In the genomic region with DNA sequence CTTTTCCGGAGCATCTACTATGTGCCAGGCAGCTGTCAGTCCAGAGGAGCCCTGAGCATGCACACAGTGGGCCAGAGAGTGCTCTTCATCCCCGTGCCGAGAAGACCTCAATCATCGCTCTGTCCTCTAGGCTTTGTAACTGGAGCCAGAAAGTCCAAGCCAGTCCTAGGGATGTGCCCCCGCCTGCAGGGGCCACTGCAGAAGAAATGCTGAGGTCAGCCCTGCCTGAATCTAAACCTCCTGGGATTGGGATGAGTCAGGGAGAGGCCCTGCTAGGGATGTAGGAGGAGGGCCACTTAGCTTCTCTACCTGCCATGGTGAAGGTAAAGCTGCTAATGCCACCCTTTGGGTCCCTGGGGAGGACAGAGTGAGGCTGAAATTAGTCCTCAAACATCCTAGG, we compare ENCODE assay signal across 21 cellular contexts.
"Had no signal": no experiment of that assay in that cellular context is flagged by ENCODE, and none has a peak within 500 bp of the region (broad histone marks: within the 10 kb centered on the region; RNA-seq: fewer than 3 reads in every experiment).

No MANE protein-coding gene starts in this region.

- H3K4me3 ChIP-seq: breast epithelium, colonic mucosa, heart right ventricle, left lung, transverse colon, vagina had no signal

- H3K4me1 ChIP-seq: breast epithelium, colonic mucosa, heart right ventricle, left lung, transverse colon, vagina had no signal

- DNase-seq: activated CD4-positive, alpha-beta T cell treated with anti-CD3 and anti-CD28 coated beads, Interleukin-2, amount 50 U/mL, for 4 hours; activated naive CD4-positive, alpha-beta T cell treated with anti-CD3 and anti-CD28 coated beads for 36 hours; activated naive CD8-positive, alpha-beta T cell treated with anti-CD3 and anti-CD28 coated beads, Interleukin-2, amount 10 ng/mL, durations not matched to agents 7 days and 5 days; activated T-cell treated with anti-CD3 and anti-CD28 coated beads, Interleukin-2, amount 50 U/mL, for 48 hours; amniotic stem cell; colonic mucosa; heart right ventricle; kidney glomerular epithelial cell; left lung; midbrain; nucleus accumbens; stimulated activated CD4-positive, alpha-beta T cell treated with anti-CD3 and anti-CD28 coated beads, Interleukin-2, amount 100 ng/mL, for 48 hours; stimulated activated CD8-positive, alpha-beta memory T cell treated with anti-CD3 and anti-CD28 coated beads, Interleukin-4, amount 100 ng/mL, for 48 hours; stimulated activated naive B cell treated with anti-CD40 and anti-IgM and Interleukin-4, amounts not matched to agents 10 μg/mL and 1 μg/mL and 100 μg/mL, for 72 hours; T-helper 1 cell; transverse colon had no signal

- H3K36me3 Mint-ChIP-seq: activated naive CD8-positive, alpha-beta T cell treated with anti-CD3 and anti-CD28 coated beads, Interleukin-2, amount 10 ng/mL, durations not matched to agents 7 days and 5 days; stimulated activated naive B cell treated with anti-CD40 and anti-IgM and Interleukin-4, amounts not matched to agents 10 μg/mL and 1 μg/mL and 100 μg/mL, for 72 hours had no signal

- H3K27ac Mint-ChIP-seq: activated naive CD4-positive, alpha-beta T cell treated with anti-CD3 and anti-CD28 coated beads for 36 hours; activated naive CD8-positive, alpha-beta T cell treated with anti-CD3 and anti-CD28 coated beads, Interleukin-2, amount 10 ng/mL, durations not matched to agents 7 days and 5 days; nephron; progenitor cell of endocrine pancreas; stimulated activated naive B cell treated with anti-CD40 and anti-IgM and Interleukin-4, amounts not matched to agents 10 μg/mL and 1 μg/mL and 100 μg/mL, for 72 hours had no signal

- H3K9me3 ChIP-seq: breast epithelium, colonic mucosa, heart right ventricle, left lung, transverse colon, vagina had no signal

- H3K4me1 Mint-ChIP-seq: activated naive CD8-positive, alpha-beta T cell treated with anti-CD3 and anti-CD28 coated beads, Interleukin-2, amount 10 ng/mL, durations not matched to agents 7 days and 5 days; stimulated activated naive B cell treated with anti-CD40 and anti-IgM and Interleukin-4, amounts not matched to agents 10 μg/mL and 1 μg/mL and 100 μg/mL, for 72 hours had no signal

- ATAC-seq: heart right ventricle; left lung; stimulated activated naive B cell treated with anti-CD40 and anti-IgM and Interleukin-4, amounts not matched to agents 10 μg/mL and 1 μg/mL and 100 μg/mL, for 72 hours had no signal

- H3K27ac ChIP-seq: breast epithelium, colonic mucosa, epithelial cell of prostate, heart right ventricle, left lung, transverse colon, vagina had no signal

- H3K4me3 Mint-ChIP-seq: activated naive CD4-positive, alpha-beta T cell treated with anti-CD3 and anti-CD28 coated beads for 36 hours; activated naive CD8-positive, alpha-beta T cell treated with anti-CD3 and anti-CD28 coated beads, Interleukin-2, amount 10 ng/mL, durations not matched to agents 7 days and 5 days; nephron; stimulated activated naive B cell treated with anti-CD40 and anti-IgM and Interleukin-4, amounts not matched to agents 10 μg/mL and 1 μg/mL and 100 μg/mL, for 72 hours had no signal

- H3K27me3 Mint-ChIP-seq: stimulated activated naive B cell treated with anti-CD40 and anti-IgM and Interleukin-4, amounts not matched to agents 10 μg/mL and 1 μg/mL and 100 μg/mL, for 72 hours had no signal

- H3K27me3 ChIP-seq: breast epithelium, colonic mucosa, vagina had no signal

- H3K36me3 ChIP-seq: breast epithelium, colonic mucosa, heart right ventricle, left lung, transverse colon, vagina had no signal

- H3K9me3 Mint-ChIP-seq: activated naive CD4-positive, alpha-beta T cell treated with anti-CD3 and anti-CD28 coated beads for 36 hours; activated naive CD8-positive, alpha-beta T cell treated with anti-CD3 and anti-CD28 coated beads, Interleukin-2, amount 10 ng/mL, durations not matched to agents 7 days and 5 days; stimulated activated naive B cell treated with anti-CD40 and anti-IgM and Interleukin-4, amounts not matched to agents 10 μg/mL and 1 μg/mL and 100 μg/mL, for 72 hours had no signal
